ENCODE assay signal across 1 cellular context in genomic region chr6:35919827-35920751, GRCh38.
A peak's percentile ranks its signal among the peaks of the same experiment; 100 is the strongest.
TF ChIP-seq lines count a peak whose summit lies in the region.

No MANE protein-coding gene starts in this region.

TF ChIP-seq in HepG2, 621 proteins besides CTCF, POLR2A, EP300 and RAD21 (continued from another document and continues in another):
- peak; percentile 94; the same call in 1 of the 2 replicates for TF ChIP-seq KLF13 (CRISPR knock-in tag; IDR thresholded peaks at IDR 0.05)
- TF ChIP-seq NR3C1 (CRISPR knock-in tag; IDR thresholded peaks at IDR 0.05): no peak
- TF ChIP-seq HDAC6 (IDR thresholded peaks at IDR 0.05; ENCODE audit: low read depth, low read length): no peak
- 0 out of 2 replicates have a peak, but pooled peaks have one; percentile 36 for TF ChIP-seq SOX5 (CRISPR knock-in tag; IDR thresholded peaks at IDR 0.05; ENCODE audit: borderline replicate concordance)
- TF ChIP-seq NRL (CRISPR knock-in tag; IDR thresholded peaks at IDR 0.05; ENCODE audit: borderline replicate concordance): peak; percentile 73; the same call in 1 of the 2 replicates
- TF ChIP-seq TRIM24 (CRISPR knock-in tag; IDR thresholded peaks at IDR 0.05): no peak
- TF ChIP-seq ZNF839 (CRISPR knock-in tag; IDR thresholded peaks at IDR 0.05; ENCODE audit: borderline replicate concordance): peak; percentile 93
- peak; percentile 18; the same call in 1 of the 2 replicates for TF ChIP-seq HCFC1 (IDR thresholded peaks at IDR 0.05; ENCODE audit: low read depth, low read length)
- peak; percentile 41; the same call in 1 of the 2 replicates for TF ChIP-seq ERF (CRISPR knock-in tag; IDR thresholded peaks at IDR 0.05)
- TF ChIP-seq CENPT (CRISPR knock-in tag; IDR thresholded peaks at IDR 0.05; ENCODE audit: low read depth): no peak
- TF ChIP-seq CSRNP2 (CRISPR knock-in tag; conservative IDR thresholded peaks at IDR 0.05; ENCODE audit: low read depth): no peak
- TF ChIP-seq, protein P1, sequence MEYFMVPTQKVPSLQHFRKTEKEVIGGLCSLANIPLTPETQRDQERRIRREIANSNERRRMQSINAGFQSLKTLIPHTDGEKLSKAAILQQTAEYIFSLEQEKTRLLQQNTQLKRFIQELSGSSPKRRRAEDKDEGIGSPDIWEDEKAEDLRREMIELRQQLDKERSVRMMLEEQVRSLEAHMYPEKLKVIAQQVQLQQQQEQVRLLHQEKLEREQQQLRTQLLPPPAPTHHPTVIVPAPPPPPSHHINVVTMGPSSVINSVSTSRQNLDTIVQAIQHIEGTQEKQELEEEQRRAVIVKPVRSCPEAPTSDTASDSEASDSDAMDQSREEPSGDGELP (IDR thresholded peaks at IDR 0.05; ENCODE audit: borderline replicate concordance, low read depth): no peak
- TF ChIP-seq ZNF891 (CRISPR knock-in tag; IDR thresholded peaks at IDR 0.05): 0 out of 2 replicates have a peak, but pooled peaks have one; percentile 72
- TF ChIP-seq BORCS8-MEF2B (CRISPR knock-in tag; IDR thresholded peaks at IDR 0.05): peak; percentile 71; the same call in 1 of the 2 replicates
- TF ChIP-seq KLF6 (CRISPR knock-in tag; IDR thresholded peaks at IDR 0.05): peak; percentile 71; the same call in 1 of the 2 replicates
- TF ChIP-seq, protein P2, sequence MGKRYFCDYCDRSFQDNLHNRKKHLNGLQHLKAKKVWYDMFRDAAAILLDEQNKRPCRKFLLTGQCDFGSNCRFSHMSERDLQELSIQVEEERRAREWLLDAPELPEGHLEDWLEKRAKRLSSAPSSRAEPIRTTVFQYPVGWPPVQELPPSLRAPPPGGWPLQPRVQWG (CRISPR knock-in tag; IDR thresholded peaks at IDR 0.05; ENCODE audit: borderline replicate concordance, low read depth): no peak
- TF ChIP-seq POGK (CRISPR knock-in tag; conservative IDR thresholded peaks at IDR 0.05): 0 out of 2 replicates have a peak, but pooled peaks have one; percentile 66
- TF ChIP-seq, protein P3, sequence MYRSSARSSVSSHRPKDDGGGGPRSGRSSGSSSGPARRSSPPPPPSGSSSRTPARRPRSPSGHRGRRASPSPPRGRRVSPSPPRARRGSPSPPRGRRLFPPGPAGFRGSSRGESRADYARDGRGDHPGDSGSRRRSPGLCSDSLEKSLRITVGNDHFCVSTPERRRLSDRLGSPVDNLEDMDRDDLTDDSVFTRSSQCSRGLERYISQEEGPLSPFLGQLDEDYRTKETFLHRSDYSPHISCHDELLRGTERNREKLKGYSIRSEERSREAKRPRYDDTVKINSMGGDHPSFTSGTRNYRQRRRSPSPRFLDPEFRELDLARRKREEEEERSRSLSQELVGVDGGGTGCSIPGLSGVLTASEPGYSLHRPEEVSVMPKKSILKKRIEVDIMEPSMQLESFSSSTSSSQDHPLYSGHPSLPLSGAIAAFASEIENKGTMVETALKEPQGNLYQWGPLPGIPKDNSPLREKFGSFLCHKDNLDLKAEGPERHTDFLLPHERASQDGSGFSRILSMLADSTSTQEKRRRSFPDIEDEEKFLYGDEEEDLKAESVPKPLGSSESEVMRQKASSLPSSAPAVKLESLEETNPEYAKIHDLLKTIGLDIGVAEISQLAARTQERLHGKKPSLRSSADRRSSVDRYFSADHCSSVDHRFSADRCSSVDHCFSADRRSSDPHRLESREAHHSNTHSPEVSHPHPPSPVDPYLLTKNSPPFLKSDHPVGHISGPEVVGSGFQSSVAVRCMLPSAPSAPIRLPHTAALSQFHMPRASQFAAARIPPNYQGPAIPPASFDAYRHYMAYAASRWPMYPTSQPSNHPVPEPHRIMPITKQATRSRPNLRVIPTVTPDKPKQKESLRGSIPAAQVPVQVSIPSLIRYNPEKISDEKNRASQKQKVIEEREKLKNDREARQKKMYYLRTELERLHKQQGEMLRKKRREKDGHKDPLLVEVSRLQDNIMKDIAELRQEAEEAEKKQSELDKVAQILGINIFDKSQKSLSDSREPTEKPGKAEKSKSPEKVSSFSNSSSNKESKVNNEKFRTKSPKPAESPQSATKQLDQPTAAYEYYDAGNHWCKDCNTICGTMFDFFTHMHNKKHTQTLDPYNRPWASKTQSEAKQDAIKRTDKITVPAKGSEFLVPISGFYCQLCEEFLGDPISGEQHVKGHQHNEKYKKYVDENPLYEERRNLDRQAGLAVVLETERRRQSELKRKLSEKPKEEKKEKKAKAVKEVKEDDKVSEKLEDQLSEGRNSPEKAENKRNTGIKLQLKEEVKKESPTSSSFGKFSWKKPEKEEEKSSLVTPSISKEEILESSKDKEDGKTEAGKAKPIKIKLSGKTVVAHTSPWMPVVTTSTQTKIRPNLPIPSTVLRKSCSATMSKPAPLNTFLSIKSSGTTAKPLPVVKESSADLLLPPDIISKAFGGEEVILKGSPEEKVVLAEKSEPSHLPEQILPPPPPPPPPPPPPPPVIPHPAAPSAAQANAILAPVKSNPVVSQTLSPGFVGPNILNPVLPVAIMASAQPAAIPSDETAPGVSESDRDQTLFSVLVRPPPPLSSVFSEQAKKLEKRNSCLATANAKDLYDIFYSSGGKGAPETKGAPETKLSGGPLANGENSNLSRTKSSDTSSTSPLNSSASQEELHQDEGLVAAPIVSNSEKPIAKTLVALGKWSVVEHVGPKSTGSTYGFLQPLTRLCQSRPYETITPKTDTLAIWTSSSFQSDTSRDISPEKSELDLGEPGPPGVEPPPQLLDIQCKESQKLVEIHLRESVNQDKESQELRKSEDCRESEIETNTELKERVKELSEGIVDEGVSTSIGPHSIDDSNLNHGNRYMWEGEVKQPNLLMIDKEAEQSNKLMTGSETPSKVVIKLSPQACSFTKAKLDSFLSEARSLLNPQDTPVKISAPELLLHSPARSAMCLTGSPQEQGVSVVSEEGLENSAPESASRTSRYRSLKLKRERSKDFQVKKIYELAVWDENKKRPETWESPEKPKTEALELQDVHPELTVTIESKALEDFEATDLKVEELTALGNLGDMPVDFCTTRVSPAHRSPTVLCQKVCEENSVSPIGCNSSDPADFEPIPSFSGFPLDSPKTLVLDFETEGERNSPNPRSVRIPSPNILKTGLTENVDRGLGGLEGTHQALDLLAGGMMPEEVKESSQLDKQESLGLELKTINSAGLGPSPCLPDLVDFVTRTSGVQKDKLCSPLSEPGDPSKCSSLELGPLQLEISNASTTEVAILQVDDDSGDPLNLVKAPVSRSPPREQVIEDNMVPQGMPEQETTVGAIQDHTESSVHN (CRISPR knock-in tag; IDR thresholded peaks at IDR 0.05): peak; percentile 9; the same call in 1 of the 2 replicates
- no peak for TF ChIP-seq HHEX (CRISPR knock-in tag; IDR thresholded peaks at IDR 0.05)
- TF ChIP-seq, protein P4, sequence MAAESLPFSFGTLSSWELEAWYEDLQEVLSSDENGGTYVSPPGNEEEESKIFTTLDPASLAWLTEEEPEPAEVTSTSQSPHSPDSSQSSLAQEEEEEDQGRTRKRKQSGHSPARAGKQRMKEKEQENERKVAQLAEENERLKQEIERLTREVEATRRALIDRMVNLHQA (CRISPR knock-in tag; IDR thresholded peaks at IDR 0.05): no peak
- TF ChIP-seq ZNF672 (CRISPR knock-in tag; IDR thresholded peaks at IDR 0.05): no peak
- TF ChIP-seq CCDC6 (CRISPR knock-in tag; IDR thresholded peaks at IDR 0.05): peak; percentile 66
- TF ChIP-seq SSRP1 (CRISPR knock-in tag; IDR thresholded peaks at IDR 0.05): 0 out of 2 replicates have a peak, but pooled peaks have one; percentile 28
- 0 out of 2 replicates have a peak, but pooled peaks have one; percentile 16 for TF ChIP-seq JUN (CRISPR knock-in tag; IDR thresholded peaks at IDR 0.05)
- no peak for TF ChIP-seq ZNF549 (CRISPR knock-in tag; IDR thresholded peaks at IDR 0.05)
- peak; percentile 34; the same call in 1 of the 2 replicates for TF ChIP-seq ZBTB25 (CRISPR knock-in tag; IDR thresholded peaks at IDR 0.05)
- peak; percentile 70; the same call in 1 of the 2 replicates for TF ChIP-seq MTA1 (CRISPR knock-in tag; IDR thresholded peaks at IDR 0.05; ENCODE audit: borderline replicate concordance)
- peak; percentile 15; the same call in 1 of the 2 replicates for TF ChIP-seq ZNF629 (CRISPR knock-in tag; conservative IDR thresholded peaks at IDR 0.05)
- peak; percentile 42; the same call in 1 of the 2 replicates for TF ChIP-seq ZNF547 (CRISPR knock-in tag; IDR thresholded peaks at IDR 0.05)
- TF ChIP-seq HBP1 (CRISPR knock-in tag; IDR thresholded peaks at IDR 0.05; ENCODE audit: low read depth): no peak
- peak; percentile 24; the same call in 1 of the 2 replicates for TF ChIP-seq HDAC2 (CRISPR knock-in tag; IDR thresholded peaks at IDR 0.05)
- TF ChIP-seq RARA (CRISPR knock-in tag; IDR thresholded peaks at IDR 0.05): no peak
- peak; percentile 64; the same call in 1 of the 2 replicates for TF ChIP-seq PRMT3 (CRISPR knock-in tag; IDR thresholded peaks at IDR 0.05; ENCODE audit: borderline replicate concordance, low read depth)
- TF ChIP-seq ZFP41 (CRISPR knock-in tag; IDR thresholded peaks at IDR 0.05; ENCODE audit: borderline replicate concordance): peak; percentile 83; the same call in 1 of the 2 replicates
- peak; percentile 50; the same call in 1 of the 2 replicates for TF ChIP-seq ZNF792 (CRISPR knock-in tag; IDR thresholded peaks at IDR 0.05)
- 0 out of 2 replicates have a peak, but pooled peaks have one; percentile 37 for TF ChIP-seq NFYB (CRISPR knock-in tag; IDR thresholded peaks at IDR 0.05)
- peak; percentile 40 for TF ChIP-seq ZNF574 (CRISPR knock-in tag; IDR thresholded peaks at IDR 0.05)
- TF ChIP-seq, protein P5, sequence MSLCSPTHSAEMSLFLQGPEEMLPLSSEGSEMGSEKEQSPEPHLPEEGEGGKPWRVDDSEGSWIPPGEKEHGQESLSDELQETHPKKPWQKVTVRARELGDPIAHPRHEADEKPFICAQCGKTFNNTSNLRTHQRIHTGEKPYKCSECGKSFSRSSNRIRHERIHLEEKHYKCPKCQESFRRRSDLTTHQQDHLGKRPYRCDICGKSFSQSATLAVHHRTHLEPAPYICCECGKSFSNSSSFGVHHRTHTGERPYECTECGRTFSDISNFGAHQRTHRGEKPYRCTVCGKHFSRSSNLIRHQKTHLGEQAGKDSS (CRISPR knock-in tag; IDR thresholded peaks at IDR 0.05; ENCODE audit: borderline replicate concordance, low read depth): peak; percentile 61; the same call in 1 of the 2 replicates
- no peak for TF ChIP-seq CHCHD3 (CRISPR knock-in tag; IDR thresholded peaks at IDR 0.05)
